In genomic region chr7:12595148-12595547, GRCh38 we compare ENCODE assay signal across 7 cellular contexts. TPM values are rescaled to one million over a fixed set of nuclear protein-coding genes. Genes with fewer than 3 reads are reported as not detected.
"Had no signal": no experiment of that assay in that cellular context is flagged by ENCODE, and none has a peak within 500 bp of the region (broad histone marks: within the 10 kb centered on the region; RNA-seq: fewer than 3 reads in every experiment).

No MANE protein-coding gene starts in this region.

- H3K4me3 ChIP-seq: GM23248 had no signal

- DNase-seq: GM23248, GOT3, H7, HCEC 1CT, IMR-90, KBM-7 had no signal

- H3K27ac ChIP-seq: GM23248 had no signal

- H3K9ac ChIP-seq: GM23248 had no signal

- FAIRE-seq: HTR-8/SVneo had no signal

- H2AFZ ChIP-seq: GM23248 had no signal

RNA-seq across cellular contexts. Expression of gene SCIN, which starts 24.6 kb away (rescaled TPM):
- total RNA-seq: H7 had no signal
